In the genomic region with DNA sequence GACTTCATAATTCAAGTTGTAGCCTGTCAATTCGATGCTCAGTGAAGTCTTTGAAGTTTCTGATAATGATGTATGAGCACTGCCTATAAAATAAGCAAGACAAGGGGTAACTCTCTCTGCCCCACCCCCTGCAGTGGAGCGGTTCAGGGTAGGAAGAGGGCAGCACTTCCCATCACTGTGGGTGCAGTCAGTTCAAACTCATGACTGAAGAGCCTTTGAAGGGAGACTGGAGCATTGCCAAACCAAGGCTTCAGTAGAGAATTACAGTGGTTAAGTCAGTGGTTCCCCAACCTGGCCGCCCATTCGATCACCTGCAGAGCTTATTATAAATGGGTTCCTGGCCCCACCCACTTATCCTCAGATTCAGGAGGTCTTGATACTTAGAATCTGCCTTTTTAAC, we compare ENCODE assay signal across 8 cellular contexts.
A peak's percentile ranks its signal among the peaks of the same experiment; 100 is the strongest.
DNase-seq lines count a peak whose midpoint lies in the region; ATAC-seq, FAIRE-seq and TF ChIP-seq lines count a peak whose summit lies in the region.

No MANE protein-coding gene starts in this region.

- H2AFZ ChIP-seq in GM23248 = no peak overlapping the region

- FAIRE-seq in pancreas (lab: Jason Lieb, UNC) = no peak

- H3K79me2 ChIP-seq in GM23248 (ENCODE audit: insufficient read depth) = no peaks in the 10 kb centered on the region

- H3F3A ChIP-seq in GM23248 (ENCODE audit: insufficient read depth) = no peaks in the 10 kb centered on the region; the same call in 1 of the 2 replicates

- H3K4me1 Mint-ChIP-seq in activated CD8-positive, alpha-beta memory T cell treated with anti-CD3 and anti-CD28 coated beads, Interleukin-2, amount 10 ng/mL, durations not matched to agents 7 days and 5 days = peaks cover 9% of the 10 kb centered on the region
- H3K4me1 Mint-ChIP-seq in naive thymus-derived CD4-positive, alpha-beta T cell = peaks cover 12 to 38% (median 19%) of the 10 kb centered on the region in 7 donors

- H3K27ac Mint-ChIP-seq in activated CD8-positive, alpha-beta memory T cell treated with anti-CD3 and anti-CD28 coated beads, Interleukin-2, amount 10 ng/mL, durations not matched to agents 7 days and 5 days = no peak overlapping the region
- H3K27ac Mint-ChIP-seq in naive thymus-derived CD4-positive, alpha-beta T cell = peak overlapping the region in 2 of 9 donors; percentile 1 to 6

- no peaks in the 10 kb centered on the region for H3K27me3 ChIP-seq in naive thymus-derived CD4-positive, alpha-beta T cell (ENCODE audit: control insufficient read depth in 2 of 2, insufficient read depth in 2 of 2, low read length in 2 of 2)
- H3K27me3 ChIP-seq in GM23248 (replicated peaks; ENCODE audit: insufficient read depth) = peaks cover 13% of the 10 kb centered on the region; the same call in 1 of the 2 replicates
- no peaks in the 10 kb centered on the region for H3K27me3 ChIP-seq in pancreas
- peaks cover 15% of the 10 kb centered on the region for H3K27me3 ChIP-seq in transverse colon

- TF ChIP-seq POLR2A in transverse colon (IDR thresholded peaks at IDR 0.05) = no peak

- no peaks in the 10 kb centered on the region for H4K20me1 ChIP-seq in GM23248 (ENCODE audit: insufficient read depth)

- no peaks in the 10 kb centered on the region for H3K36me3 ChIP-seq in naive thymus-derived CD4-positive, alpha-beta T cell (ENCODE audit: control insufficient read depth in 2 of 3, insufficient read depth in 3 of 3, low read length in 3 of 3)
- H3K36me3 ChIP-seq in GM23248 (ENCODE audit: low read depth) = no peaks in the 10 kb centered on the region
- no peaks in the 10 kb centered on the region for H3K36me3 ChIP-seq in pancreas
- H3K36me3 ChIP-seq in transverse colon = no peaks in the 10 kb centered on the region

- H3K4me3 ChIP-seq in naive thymus-derived CD4-positive, alpha-beta T cell (ENCODE audit: low read length) = no peak overlapping the region
- H3K4me3 ChIP-seq in GM23248 = no peak overlapping the region
- H3K4me3 ChIP-seq in pancreas = no peak overlapping the region
- no peak overlapping the region for H3K4me3 ChIP-seq in transverse colon

- H3K4me3 Mint-ChIP-seq in activated CD8-positive, alpha-beta memory T cell treated with anti-CD3 and anti-CD28 coated beads, Interleukin-2, amount 10 ng/mL, durations not matched to agents 7 days and 5 days = no peak overlapping the region
- peak overlapping the region in 6 of 10 donors; percentile 22 to 72 (median 41) for H3K4me3 Mint-ChIP-seq in naive thymus-derived CD4-positive, alpha-beta T cell

- H3K27ac ChIP-seq in naive thymus-derived CD4-positive, alpha-beta T cell (ENCODE audit: low read depth, low read length) = no peak overlapping the region
- H3K27ac ChIP-seq in GM23248 (no peak overlapping the region), pancreas (no peak overlapping the region), transverse colon (no peak overlapping the region)

- CTCF ChIA-PET in activated CD8-positive, alpha-beta memory T cell treated with anti-CD3 and anti-CD28 coated beads, Interleukin-2, amount 10 ng/mL, durations not matched to agents 7 days and 5 days (lab: Charles Lee) = interaction anchor here (1.2 kb wide), 1 partner anchor 165 kb away, joined by 4 read pairs; no protein-coding TSS in a partner anchor
- CTCF ChIA-PET in naive thymus-derived CD4-positive, alpha-beta T cell (lab: Charles Lee) = interaction anchor here (1.1 to 3.3 kb wide), 3 partner anchors 9 to 782 kb away, joined by 4 to 20 read pairs (median 14); no protein-coding TSS in a partner anchor

- peaks cover 0 to 9% of the 10 kb centered on the region in 2 donors for H3K4me1 ChIP-seq in naive thymus-derived CD4-positive, alpha-beta T cell (ENCODE audit: control insufficient read depth in 2 of 2, insufficient read depth in 2 of 2, low read length in 2 of 2)
- H3K4me1 ChIP-seq in GM23248 (ENCODE audit: insufficient read depth) (peaks cover 10% of the 10 kb centered on the region), pancreas (peaks cover 0 to 41% (median 14%) of the 10 kb centered on the region in 3 donors), transverse colon (peaks cover 0 to 5% (median 2%) of the 10 kb centered on the region in 4 donors)

- intact Hi-C loops in naive thymus-derived CD4-positive, alpha-beta T cell (cut with micrococcal nuclease) = loop anchor here in 1 of 2 donors (2.0 to 10.0 kb wide), 3 partner anchors 403 to 947 kb away; no protein-coding TSS in a partner anchor
- intact Hi-C loops in pancreas (cut with DNase I) = no loop called here
- intact Hi-C loops in transverse colon (cut with DNase I; ENCODE audit: low total_unique reads) = no loop called here

- ATAC-seq in activated CD8-positive, alpha-beta memory T cell treated with anti-CD3 and anti-CD28 coated beads, Interleukin-2, amount 10 ng/mL, durations not matched to agents 7 days and 5 days = no peak
- peak; percentile 96 for ATAC-seq in naive thymus-derived CD4-positive, alpha-beta T cell
- no peak for ATAC-seq in pancreas

- H3K4me2 ChIP-seq in GM23248 (ENCODE audit: unreplicated experiment) = no peak overlapping the region

- H3K36me3 Mint-ChIP-seq in activated CD8-positive, alpha-beta memory T cell treated with anti-CD3 and anti-CD28 coated beads, Interleukin-2, amount 10 ng/mL, durations not matched to agents 7 days and 5 days = peaks cover 6% of the 10 kb centered on the region
- peaks cover 0 to 3% (median 0%) of the 10 kb centered on the region in 5 donors for H3K36me3 Mint-ChIP-seq in naive thymus-derived CD4-positive, alpha-beta T cell

- in situ Hi-C loops in GM13976 (cut with MboI; ENCODE audit: low sequenced_read_pairs, unreplicated experiment) (loop anchor here (25.0 kb wide), 1 partner anchor 430 kb away; no protein-coding TSS in a partner anchor), GM23248 (cut with MboI) (no loop called here), transverse colon (cut with MboI; ENCODE audit: low pct_ligation_motif_present in 1 of 4, low pct_unique_long_range_greater_than_20kb in 1 of 4, low sequenced_read_pairs in 3 of 4) (loop anchor here in 1 of 4 donors (25.0 kb wide), 1 partner anchor 430 kb away; no protein-coding TSS in a partner anchor)

- H3K9ac ChIP-seq in GM23248 = no peak overlapping the region

- TF ChIP-seq CTCF in GM13976 (IDR thresholded peaks at IDR 0.05; ENCODE audit: borderline replicate concordance, control extremely low read depth, extremely low read depth, insufficient read depth, missing control alignments) = no peak
- TF ChIP-seq CTCF in pancreas (IDR thresholded peaks at IDR 0.05) = no peak
- TF ChIP-seq CTCF in transverse colon (IDR thresholded peaks at IDR 0.05) = no peak

- H3K9me3 ChIP-seq in naive thymus-derived CD4-positive, alpha-beta T cell (ENCODE audit: control insufficient read depth in 2 of 3, low read length in 3 of 3) = no peaks in the 10 kb centered on the region
- H3K9me3 ChIP-seq in GM23248 (ENCODE audit: low read depth) (no peaks in the 10 kb centered on the region), pancreas (no peaks in the 10 kb centered on the region), transverse colon (no peaks in the 10 kb centered on the region)

- no peaks in the 10 kb centered on the region for H3K9me3 Mint-ChIP-seq in activated CD8-positive, alpha-beta memory T cell treated with anti-CD3 and anti-CD28 coated beads, Interleukin-2, amount 10 ng/mL, durations not matched to agents 7 days and 5 days (ENCODE audit: low read depth)
- H3K9me3 Mint-ChIP-seq in naive thymus-derived CD4-positive, alpha-beta T cell = no peaks in the 10 kb centered on the region

- 83 to 86% methylated on average over 4 of the region's 4 CpGs for WGBS in GM23248 (ENCODE audit: low coverage in 1 of 2, low lambda C conversion rate in 2 of 2, missing lambda C conversion rate in 2 of 2), 2 experiments
- 70 to 79% methylated on average over 4 of the region's 4 CpGs for WGBS in pancreas, 2 donors
- 47 to 83% methylated on average over 1 to 4 of the region's 4 CpGs for WGBS in transverse colon (ENCODE audit: low coverage in 1 of 2), 2 donors

- POLR2A ChIA-PET in naive thymus-derived CD4-positive, alpha-beta T cell (lab: Charles Lee) = interaction anchor here (1.2 to 1.4 kb wide), 3 partner anchors 9 to 274 kb away, joined by 3 to 5 read pairs (median 5); no protein-coding TSS in a partner anchor

- peaks cover 7% of the 10 kb centered on the region for H3K27me3 Mint-ChIP-seq in activated CD8-positive, alpha-beta memory T cell treated with anti-CD3 and anti-CD28 coated beads, Interleukin-2, amount 10 ng/mL, durations not matched to agents 7 days and 5 days
- H3K27me3 Mint-ChIP-seq in naive thymus-derived CD4-positive, alpha-beta T cell = peaks cover 6 to 12% (median 7%) of the 10 kb centered on the region in 5 donors

- no peaks in the 10 kb centered on the region for H3K9me2 ChIP-seq in GM23248 (ENCODE audit: insufficient read depth)

- DNase-seq in GM13976 (ENCODE audit: low spot score) (peak; percentile 43), KG1 (lab: John Stamatoyannopoulos, UW) (peak; percentile 61), GM23248 (no peak), amniotic stem cell (lab: John Stamatoyannopoulos, UW) (no peak), pancreas (no peak), transverse colon (no peak)
- peak; percentile 47 for DNase-seq in activated CD8-positive, alpha-beta memory T cell treated with anti-CD3 and anti-CD28 coated beads, Interleukin-2, amount 10 ng/mL, durations not matched to agents 7 days and 5 days
- peak in 8 of 9 donors; percentile 19 to 86 (median 75) for DNase-seq in naive thymus-derived CD4-positive, alpha-beta T cell

- no peak for TF ChIP-seq EP300 in transverse colon (IDR thresholded peaks at IDR 0.05; ENCODE audit: low read depth)

Comparison
In these comparisons a context has a peak if more than half of its experiments do, and no peak if none do; other contexts are left out.
1. DNase-seq: peak in GM13976 (single experiment), KG1 (single experiment), activated CD8-positive, alpha-beta memory T cell treated with anti-CD3 and anti-CD28 coated beads, Interleukin-2, amount 10 ng/mL, durations not matched to agents 7 days and 5 days (single experiment) and naive thymus-derived CD4-positive, alpha-beta T cell (8 of 9); none in GM23248 (single experiment), amniotic stem cell (single experiment), pancreas (0 of 6) and transverse colon (single experiment).